In genomic region chr3:4741106-4741403, GRCh38 we compare ENCODE assay signal across 10 cellular contexts.
DNase-seq lines count a peak whose midpoint lies in the region; ATAC-seq and TF ChIP-seq lines count a peak whose summit lies in the region.
"Had no signal": no experiment of that assay in that cellular context is flagged by ENCODE, and none has a peak within 500 bp of the region (broad histone marks: within the 10 kb centered on the region; RNA-seq: fewer than 3 reads in every experiment).

No MANE protein-coding gene starts in this region.

- H3K4me1 Mint-ChIP-seq in T-helper 1 cell treated with Interleukin-12 subunit alpha and Interleukin-12 subunit beta and Interleukin-4 antibody, amounts not matched to agents 30 μg/mL and 1 μg/mL, for 36 hours (ENCODE audit: low read depth), result peaks cover 78% of the 10 kb centered on the region

- peaks cover 0 to 3% of the 10 kb centered on the region in 2 donors for H3K36me3 ChIP-seq in lung (ENCODE audit: control insufficient read depth in 2 of 2, insufficient read depth in 2 of 2, low read length in 2 of 2)
- H3K36me3 ChIP-seq in suprapubic skin, result no peaks in the 10 kb centered on the region
- no peaks in the 10 kb centered on the region; the same call in none of the 2 replicates for H3K36me3 ChIP-seq in BE2C

- H3K27me3 ChIP-seq in lung (ENCODE audit: control insufficient read depth, insufficient read depth) (no peaks in the 10 kb centered on the region), suprapubic skin (no peaks in the 10 kb centered on the region), BE2C (no peaks in the 10 kb centered on the region)

- TF ChIP-seq CTCF in lung (IDR thresholded peaks at IDR 0.05; ENCODE audit: control extremely low read depth, extremely low read depth), result no peak
- TF ChIP-seq CTCF in suprapubic skin (IDR thresholded peaks at IDR 0.05), result no peak
- TF ChIP-seq CTCF in BE2C (IDR thresholded peaks at IDR 0.05; ENCODE audit: low read depth, low read length), result no peak

- ATAC-seq in lung (ENCODE audit: insufficient read depth, low FRiP score) (no peak), HG02759 (IDR thresholded peaks at IDR 0.05; ENCODE audit: unreplicated experiment) (no peak)

- H3K9me3 ChIP-seq in lung (ENCODE audit: control insufficient read depth in 2 of 2, insufficient read depth in 1 of 2, low read length in 1 of 2), result peaks cover 0 to 2% of the 10 kb centered on the region in 2 donors
- no peaks in the 10 kb centered on the region for H3K9me3 ChIP-seq in suprapubic skin
- H3K9me3 ChIP-seq in BE2C, result no peaks in the 10 kb centered on the region

- H3K27ac ChIP-seq in adipose tissue (ENCODE audit: low read depth, low read length) (peak overlapping the region; percentile 36), lung (ENCODE audit: low read depth in 1 of 2, low read length in 1 of 2) (peak overlapping the region; percentile 73 to 92), suprapubic skin (peak overlapping the region; percentile 84)

- H3K27me3 Mint-ChIP-seq in T-helper 1 cell treated with Interleukin-12 subunit alpha and Interleukin-12 subunit beta and Interleukin-4 antibody, amounts not matched to agents 30 μg/mL and 1 μg/mL, for 36 hours (ENCODE audit: low read depth), result no peaks in the 10 kb centered on the region

- peaks cover 14% of the 10 kb centered on the region for H3K9me3 Mint-ChIP-seq in T-helper 1 cell treated with Interleukin-12 subunit alpha and Interleukin-12 subunit beta and Interleukin-4 antibody, amounts not matched to agents 30 μg/mL and 1 μg/mL, for 36 hours

- H3K27ac Mint-ChIP-seq in T-helper 1 cell treated with Interleukin-12 subunit alpha and Interleukin-12 subunit beta and Interleukin-4 antibody, amounts not matched to agents 30 μg/mL and 1 μg/mL, for 36 hours, result peak overlapping the region; percentile 92

- TF ChIP-seq EP300 in suprapubic skin (IDR thresholded peaks at IDR 0.05), result no peak

- H3K4me3 Mint-ChIP-seq in T-helper 1 cell treated with Interleukin-12 subunit alpha and Interleukin-12 subunit beta and Interleukin-4 antibody, amounts not matched to agents 30 μg/mL and 1 μg/mL, for 36 hours, result peak overlapping the region; percentile 32

- WGBS in adipose tissue, 3 donors, result 20 to 51% (median 29%) methylated on average over 3 of the region's 3 CpGs
- WGBS in lung, 2 donors, result 12 to 32% methylated on average over 3 of the region's 3 CpGs
- WGBS in suprapubic skin, result 18% methylated on average over 3 of the region's 3 CpGs

- no peak overlapping the region for H3K4me3 ChIP-seq in lung
- H3K4me3 ChIP-seq in suprapubic skin, result no peak overlapping the region
- no peak overlapping the region for H3K4me3 ChIP-seq in BE2C (ENCODE audit: low read depth, low read length)

- no peak for TF ChIP-seq POLR2A in suprapubic skin (IDR thresholded peaks at IDR 0.05)

- DNase-seq in T-helper 1 cell (no peak), lung (ENCODE audit: low spot score) (no peak), suprapubic skin (ENCODE audit: low spot score in 2 of 2) (no peak), BE2C (no peak)
- DNase-seq in activated effector memory CD4-positive, alpha-beta T cell treated with Interleukin-2 at 50 U/mL for 16 hours, result no peak
- DNase-seq: NCI-H1417, SIG-M5 had no signal

- H3K4me1 ChIP-seq in lung (ENCODE audit: control insufficient read depth in 2 of 2, insufficient read depth in 2 of 2, low read length in 2 of 2) (peaks cover 5 to 27% of the 10 kb centered on the region in 2 donors), suprapubic skin (peaks cover 69% of the 10 kb centered on the region), BE2C (peaks cover 4% of the 10 kb centered on the region; the same call in 1 of the 2 replicates)

- peaks cover 49% of the 10 kb centered on the region for H3K36me3 Mint-ChIP-seq in T-helper 1 cell treated with Interleukin-12 subunit alpha and Interleukin-12 subunit beta and Interleukin-4 antibody, amounts not matched to agents 30 μg/mL and 1 μg/mL, for 36 hours (ENCODE audit: low read depth)
